16 cellular contexts compared by ENCODE assay signal in genomic region chr13:80173224-80173623, GRCh38.
DNase-seq lines count a peak whose midpoint lies in the region; ATAC-seq and TF ChIP-seq lines count a peak whose summit lies in the region.
"Had no signal": no experiment of that assay in that cellular context is flagged by ENCODE, and none has a peak within 500 bp of the region (broad histone marks: within the 10 kb centered on the region; RNA-seq: fewer than 3 reads in every experiment).

No MANE protein-coding gene starts in this region.

- H2BK120ac ChIP-seq in mesenchymal stem cell (ENCODE audit: low read depth, low read length): no peak overlapping the region

- H3K18ac ChIP-seq in mesenchymal stem cell (ENCODE audit: low read depth in 1 of 2, low read length in 2 of 2): no peak overlapping the region

- H4K8ac ChIP-seq in mesenchymal stem cell (ENCODE audit: low read length): no peak overlapping the region

- H3K4me3 Mint-ChIP-seq in immature natural killer cell: no peak overlapping the region
- H3K4me3 Mint-ChIP-seq: activated naive CD8-positive, alpha-beta T cell treated with anti-CD3 and anti-CD28 coated beads, Interleukin-2, amount 10 ng/mL, durations not matched to agents 7 days and 5 days had no signal

- H3K23ac ChIP-seq in mesenchymal stem cell (ENCODE audit: low read length in 2 of 2): no peak overlapping the region

- no peak overlapping the region for H3K14ac ChIP-seq in mesenchymal stem cell (ENCODE audit: low read length in 2 of 2)

- H3K36me3 ChIP-seq in mesenchymal stem cell (ENCODE audit: control insufficient read depth in 1 of 2, insufficient read depth in 2 of 2, low read depth in 1 of 2, low read length in 2 of 2) (no peaks in the 10 kb centered on the region), A673 (ENCODE audit: insufficient read depth, low read length, poor library complexity, severe bottlenecking) (no peaks in the 10 kb centered on the region)
- H3K36me3 ChIP-seq: gastroesophageal sphincter had no signal

- H3K4me2 ChIP-seq in mesenchymal stem cell (ENCODE audit: low read length, poor library complexity, severe bottlenecking): no peak overlapping the region

- H3K27ac Mint-ChIP-seq in immature natural killer cell: no peak overlapping the region
- H3K27ac Mint-ChIP-seq: activated naive CD8-positive, alpha-beta T cell treated with anti-CD3 and anti-CD28 coated beads, Interleukin-2, amount 10 ng/mL, durations not matched to agents 7 days and 5 days had no signal

- no TSS peak for BruUV-seq in A673 (replicated peaks; lab: Mats Ljungman, UMichigan)

- no peak overlapping the region for H4K91ac ChIP-seq in mesenchymal stem cell (ENCODE audit: low read length)

- H2BK15ac ChIP-seq in mesenchymal stem cell (ENCODE audit: low read depth, poor library complexity, severe bottlenecking): no peak overlapping the region

- POLR2A ChIA-PET in HEK293T (lab: Yijun Ruan, JAX) (no interaction called here), A673 (lab: Charles Lee; ENCODE audit: low non-redundant PET) (no interaction called here)

- H2AK5ac ChIP-seq in mesenchymal stem cell (ENCODE audit: low read length, severe bottlenecking): no peak overlapping the region

- no peaks in the 10 kb centered on the region for H3K36me3 Mint-ChIP-seq in immature natural killer cell
- H3K36me3 Mint-ChIP-seq: activated naive CD8-positive, alpha-beta T cell treated with anti-CD3 and anti-CD28 coated beads, Interleukin-2, amount 10 ng/mL, durations not matched to agents 7 days and 5 days had no signal

- no peak overlapping the region for H3K9ac ChIP-seq in mesenchymal stem cell (ENCODE audit: low read length)

- intact Hi-C loops in A673 (cut with micrococcal nuclease; ENCODE audit: unreplicated experiment): no loop called here

- DNase-seq in Ammon's horn (ENCODE audit: low spot score): peak; percentile 65
- peak; percentile 51 for DNase-seq in OCI-M1 (lab: John Stamatoyannopoulos, UW)
- DNase-seq in kidney tubule cell (ENCODE audit: low spot score): peak; percentile 22
- DNase-seq in HEK293T (ENCODE audit: extremely low spot score): no peak
- no peak for DNase-seq in mesenchymal stem cell
- DNase-seq in immature natural killer cell: no peak
- no peak for DNase-seq in A673 (ENCODE audit: low spot score)
- DNase-seq: activated naive CD8-positive, alpha-beta T cell treated with anti-CD3 and anti-CD28 coated beads, Interleukin-2, amount 10 ng/mL, durations not matched to agents 7 days and 5 days; Calu3; NCI-H2171; posterior cingulate gyrus; stimulated activated CD4-positive, alpha-beta T cell treated with anti-CD3 and anti-CD28 coated beads, Interleukin-15, amount 100 ng/mL, for 24 hours had no signal

- no peak for TF ChIP-seq CTCF in A673 (conservative IDR thresholded peaks at IDR 0.05; ENCODE audit: low read depth, low read length)

- H3K4me1 ChIP-seq in mesenchymal stem cell (ENCODE audit: control insufficient read depth, insufficient read depth, low read depth, low read length) (peaks cover 2% of the 10 kb centered on the region), A673 (ENCODE audit: insufficient read depth, low read length, poor library complexity, severe bottlenecking) (peaks cover 3% of the 10 kb centered on the region)
- H3K4me1 ChIP-seq: gastroesophageal sphincter had no signal

- no peak overlapping the region for H3K4ac ChIP-seq in mesenchymal stem cell (ENCODE audit: low read depth in 1 of 2, low read length in 2 of 2)

- ATAC-seq in GM19395 (IDR thresholded peaks at IDR 0.05; ENCODE audit: unreplicated experiment): peak; percentile 55
- ATAC-seq: activated CD4-positive, CD25-positive, alpha-beta regulatory T cell treated with anti-CD3 and anti-CD28 coated beads, Interleukin-2, amount 50 U/mL, for 24 hours; gastroesophageal sphincter; HCT116 had no signal

- no peak overlapping the region for H2BK12ac ChIP-seq in mesenchymal stem cell (ENCODE audit: low read length in 2 of 2)

- H3K27me3 ChIP-seq in mesenchymal stem cell (ENCODE audit: control insufficient read depth in 1 of 2, insufficient read depth in 1 of 2, low read length in 2 of 2) (no peaks in the 10 kb centered on the region), A673 (replicated peaks; ENCODE audit: insufficient read depth, low read depth, low read length, poor library complexity) (no peaks in the 10 kb centered on the region)
- H3K27me3 ChIP-seq: gastroesophageal sphincter had no signal

- H2BK5ac ChIP-seq in mesenchymal stem cell (ENCODE audit: low read depth, low read length, poor library complexity, severe bottlenecking): no peak overlapping the region

- WGBS in mesenchymal stem cell: 91% methylated on average over 2 of the region's 2 CpGs

- H3K4me1 Mint-ChIP-seq in immature natural killer cell: no peaks in the 10 kb centered on the region
- H3K4me1 Mint-ChIP-seq: activated naive CD8-positive, alpha-beta T cell treated with anti-CD3 and anti-CD28 coated beads, Interleukin-2, amount 10 ng/mL, durations not matched to agents 7 days and 5 days had no signal

- CTCF ChIA-PET in HEK293T (lab: Yijun Ruan, JAX): no interaction called here
- CTCF ChIA-PET in A673 (lab: Charles Lee): no interaction called here

- H3K27ac ChIP-seq in mesenchymal stem cell (ENCODE audit: low read length, poor library complexity, severe bottlenecking): no peak overlapping the region
- H3K27ac ChIP-seq in A673 (ENCODE audit: low read depth, low read length, poor library complexity, severe bottlenecking): no peak overlapping the region
- H3K27ac ChIP-seq: gastroesophageal sphincter had no signal

- H3K79me1 ChIP-seq in mesenchymal stem cell (replicated peaks; ENCODE audit: low read length, poor library complexity, severe bottlenecking): no peaks in the 10 kb centered on the region

- no peak overlapping the region for H2AFZ ChIP-seq in mesenchymal stem cell (ENCODE audit: low read depth, low read length)

- H3K27me3 Mint-ChIP-seq in immature natural killer cell (ENCODE audit: low read depth in 3 of 3): no peaks in the 10 kb centered on the region
- H3K27me3 Mint-ChIP-seq: activated naive CD8-positive, alpha-beta T cell treated with anti-CD3 and anti-CD28 coated beads, Interleukin-2, amount 10 ng/mL, durations not matched to agents 7 days and 5 days had no signal

- no peak overlapping the region for H3K4me3 ChIP-seq in mesenchymal stem cell (ENCODE audit: insufficient read depth in 1 of 2, low read depth in 1 of 2, low read length in 2 of 2)
- no peak overlapping the region for H3K4me3 ChIP-seq in A673 (ENCODE audit: low read depth, low read length, poor library complexity, severe bottlenecking)
- H3K4me3 ChIP-seq: gastroesophageal sphincter had no signal

- no peaks in the 10 kb centered on the region for H3K9me3 ChIP-seq in mesenchymal stem cell (ENCODE audit: control insufficient read depth, low read length)
- no peaks in the 10 kb centered on the region for H3K9me3 ChIP-seq in A673 (ENCODE audit: low read depth, low read length, poor library complexity, severe bottlenecking)
- H3K9me3 ChIP-seq: gastroesophageal sphincter had no signal

- no peaks in the 10 kb centered on the region for H3K9me3 Mint-ChIP-seq in immature natural killer cell
- H3K9me3 Mint-ChIP-seq: activated naive CD8-positive, alpha-beta T cell treated with anti-CD3 and anti-CD28 coated beads, Interleukin-2, amount 10 ng/mL, durations not matched to agents 7 days and 5 days had no signal

TF ChIP-seq in HEK293T, 16 proteins besides CTCF, POLR2A, EP300 and RAD21:
- no peak for TF ChIP-seq TARDBP (IDR thresholded peaks at IDR 0.05)
- TF ChIP-seq CTBP1 (IDR thresholded peaks at IDR 0.05; ENCODE audit: borderline replicate concordance): no peak
- TF ChIP-seq FOXK2 (IDR thresholded peaks at IDR 0.05): no peak
- TF ChIP-seq ELF4 (IDR thresholded peaks at IDR 0.05): no peak
- TF ChIP-seq SUZ12 (IDR thresholded peaks at IDR 0.05): no peak
- TF ChIP-seq ARNT (IDR thresholded peaks at IDR 0.05): no peak
- no peak for TF ChIP-seq NFRKB (IDR thresholded peaks at IDR 0.05)
- no peak for TF ChIP-seq BHLHE40 (IDR thresholded peaks at IDR 0.05; ENCODE audit: borderline replicate concordance)
- TF ChIP-seq ZNF384 (IDR thresholded peaks at IDR 0.05): no peak
- TF ChIP-seq PKNOX1 (IDR thresholded peaks at IDR 0.05): no peak

Comparison
In these comparisons a context has a peak if more than half of its experiments do, and no peak if none do; other contexts are left out.
1. DNase-seq: peak in Ammon's horn (single experiment), OCI-M1 (single experiment) and kidney tubule cell (single experiment); none in HEK293T (single experiment), mesenchymal stem cell (single experiment), immature natural killer cell (0 of 3) and A673 (single experiment).